Comparison of ENCODE assay signal across 17 cellular contexts in the genomic region with DNA sequence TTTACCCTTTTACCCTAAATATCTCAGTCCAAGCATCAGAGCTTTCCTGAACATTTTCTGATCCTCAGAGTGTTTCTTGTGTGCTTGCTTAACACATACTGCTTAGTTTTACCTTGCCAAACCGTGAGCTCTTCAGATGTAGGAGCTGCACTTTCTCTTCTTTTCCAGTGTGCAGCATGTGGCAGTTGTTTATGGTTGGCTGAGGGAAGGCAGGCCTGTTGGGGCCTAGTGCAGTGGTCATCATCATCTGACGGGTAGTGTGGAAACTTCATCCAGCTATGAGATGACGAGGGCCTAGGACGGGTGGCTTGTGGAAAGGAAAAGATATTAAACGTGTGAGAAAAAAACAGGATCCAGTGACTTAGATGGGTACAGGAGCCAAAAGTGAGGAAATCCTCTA. TPM values are rescaled to one million over a fixed set of nuclear protein-coding genes. Genes with fewer than 3 reads are reported as not detected.
DNase-seq lines count a peak whose midpoint lies in the region; ATAC-seq, FAIRE-seq and TF ChIP-seq lines count a peak whose summit lies in the region.
"Had no signal": no experiment of that assay in that cellular context is flagged by ENCODE, and none has a peak within 500 bp of the region (broad histone marks: within the 10 kb centered on the region; RNA-seq: fewer than 3 reads in every experiment).

No MANE protein-coding gene starts in this region.

- H3K4me1 Mint-ChIP-seq in activated T-cell treated with anti-CD3 and anti-CD28 coated beads, Interleukin-2, amount 50 U/mL, for 24 hours (ENCODE audit: low read depth), result peaks cover 5% of the 10 kb centered on the region
- peaks cover 4% of the 10 kb centered on the region for H3K4me1 Mint-ChIP-seq in activated naive CD8-positive, alpha-beta T cell treated with anti-CD3 and anti-CD28 coated beads, Interleukin-2, amount 10 ng/mL, durations not matched to agents 7 days and 5 days

- H3K9ac ChIP-seq in rectal smooth muscle tissue (ENCODE audit: low read length), result no peak overlapping the region
- H3K9ac ChIP-seq: BLaER1 treated with 17β-estradiol and CSF1 and Interleukin-3, amounts not matched to agents 10 nM and 100 nM had no signal

- H3K36me3 ChIP-seq in rectal smooth muscle tissue (ENCODE audit: control insufficient read depth, insufficient read depth, low read length), result peaks cover 2% of the 10 kb centered on the region

- H3K27me3 ChIP-seq in rectal smooth muscle tissue (ENCODE audit: control insufficient read depth, insufficient read depth, low read length), result no peaks in the 10 kb centered on the region

- peaks cover 65% of the 10 kb centered on the region for H3K36me3 Mint-ChIP-seq in activated T-cell treated with anti-CD3 and anti-CD28 coated beads, Interleukin-2, amount 50 U/mL, for 24 hours (ENCODE audit: low read depth)
- H3K36me3 Mint-ChIP-seq in activated naive CD8-positive, alpha-beta T cell treated with anti-CD3 and anti-CD28 coated beads, Interleukin-2, amount 10 ng/mL, durations not matched to agents 7 days and 5 days, result peaks cover 13% of the 10 kb centered on the region

- peak overlapping the region; percentile 59 for H3K27ac ChIP-seq in rectal smooth muscle tissue (ENCODE audit: low read depth, low read length)
- H3K27ac ChIP-seq: BLaER1 treated with 17β-estradiol and CSF1 and Interleukin-3, amounts not matched to agents 10 nM and 100 nM had no signal

- CTCF ChIA-PET in HEK293T (lab: Yijun Ruan, JAX), result interaction anchor here (1.9 kb wide), 1 partner anchor 21 kb away, joined by 6 read pairs; the partner anchor contains the start of gene VBP1

- POLR2A ChIA-PET in activated naive CD8-positive, alpha-beta T cell treated with anti-CD3 and anti-CD28 coated beads, Interleukin-2, amount 10 ng/mL, durations not matched to agents 7 days and 5 days (lab: Charles Lee), result no interaction called here
- POLR2A ChIA-PET in HEK293T (lab: Yijun Ruan, JAX), result interaction anchor here (2.0 kb wide), 1 partner anchor 23 kb away, joined by 6 read pairs; no protein-coding TSS in a partner anchor

- H3K27ac Mint-ChIP-seq in activated T-cell treated with anti-CD3 and anti-CD28 coated beads, Interleukin-2, amount 50 U/mL, for 24 hours, result peak overlapping the region; percentile 19
- H3K27ac Mint-ChIP-seq in activated naive CD8-positive, alpha-beta T cell treated with anti-CD3 and anti-CD28 coated beads, Interleukin-2, amount 10 ng/mL, durations not matched to agents 7 days and 5 days, result peak overlapping the region; percentile 14
- H3K27ac Mint-ChIP-seq: GM23338 had no signal

- no peak overlapping the region for H3K4me3 Mint-ChIP-seq in activated T-cell treated with anti-CD3 and anti-CD28 coated beads, Interleukin-2, amount 50 U/mL, for 24 hours
- no peak overlapping the region for H3K4me3 Mint-ChIP-seq in activated naive CD8-positive, alpha-beta T cell treated with anti-CD3 and anti-CD28 coated beads, Interleukin-2, amount 10 ng/mL, durations not matched to agents 7 days and 5 days
- H3K4me3 Mint-ChIP-seq: CD4-positive, CD25-positive, alpha-beta regulatory T cell; GM23338 had no signal

- no peak for ATAC-seq in activated naive CD8-positive, alpha-beta T cell treated with anti-CD3 and anti-CD28 coated beads, Interleukin-2, amount 10 ng/mL, durations not matched to agents 7 days and 5 days (ENCODE audit: low read depth)
- ATAC-seq: GM12878, GM23338 had no signal

- no peaks in the 10 kb centered on the region for H3K4me1 ChIP-seq in rectal smooth muscle tissue (ENCODE audit: control insufficient read depth, insufficient read depth, low read length)

- no peaks in the 10 kb centered on the region for H3K27me3 Mint-ChIP-seq in activated T-cell treated with anti-CD3 and anti-CD28 coated beads, Interleukin-2, amount 50 U/mL, for 24 hours
- no peaks in the 10 kb centered on the region for H3K27me3 Mint-ChIP-seq in activated naive CD8-positive, alpha-beta T cell treated with anti-CD3 and anti-CD28 coated beads, Interleukin-2, amount 10 ng/mL, durations not matched to agents 7 days and 5 days
- H3K27me3 Mint-ChIP-seq: CD4-positive, CD25-positive, alpha-beta regulatory T cell had no signal

- no peak for DNase-seq in activated T-cell treated with anti-CD3 and anti-CD28 coated beads, Interleukin-2, amount 50 U/mL, for 24 hours
- no peak for DNase-seq in activated T-cell treated with anti-CD3 and anti-CD28 coated beads, Interleukin-2, amount 50 U/mL, for 48 hours
- DNase-seq in GM18507 (ENCODE audit: extremely low spot score, insufficient read length, low read depth) (no peak), HT-29 (ENCODE audit: low spot score) (no peak), HEK293T (ENCODE audit: extremely low spot score) (no peak)
- DNase-seq in activated naive CD8-positive, alpha-beta T cell treated with anti-CD3 and anti-CD28 coated beads, Interleukin-2, amount 10 ng/mL, durations not matched to agents 7 days and 5 days, result no peak
- no peak for DNase-seq in stimulated activated naive CD4-positive, alpha-beta T cell treated with Interleukin-2 at 50 U/mL for 16 hours (lab: John Stamatoyannopoulos, UW)
- DNase-seq: ACHN; Calu3; CD4-positive, CD25-positive, alpha-beta regulatory T cell; DMS 273 treated with DMSO at 0.1 percent for 48 hours; DMS79; H7 had no signal

- H3K4me3 ChIP-seq in rectal smooth muscle tissue (ENCODE audit: low read length), result no peak overlapping the region
- H3K4me3 ChIP-seq: BLaER1 treated with 17β-estradiol and CSF1 and Interleukin-3, amounts not matched to agents 10 nM and 100 nM; GM12878; GM23338 had no signal

- peak; percentile 50 for FAIRE-seq in GM18507 (lab: Jason Lieb, UNC)
- FAIRE-seq: GM12878 had no signal

- no peaks in the 10 kb centered on the region for H3K9me3 Mint-ChIP-seq in activated T-cell treated with anti-CD3 and anti-CD28 coated beads, Interleukin-2, amount 50 U/mL, for 24 hours
- H3K9me3 Mint-ChIP-seq in activated naive CD8-positive, alpha-beta T cell treated with anti-CD3 and anti-CD28 coated beads, Interleukin-2, amount 10 ng/mL, durations not matched to agents 7 days and 5 days, result no peaks in the 10 kb centered on the region
- H3K9me3 Mint-ChIP-seq: CD4-positive, CD25-positive, alpha-beta regulatory T cell; GM23338 had no signal

TF ChIP-seq in HEK293T, 16 proteins besides CTCF, POLR2A, EP300 and RAD21:
- TF ChIP-seq FOXK2 (IDR thresholded peaks at IDR 0.05), result no peak
TF ChIP-seq in HEK293T: peak in this region for 0.

RNA-seq across cellular contexts. Expression of gene VBP1, which starts 21.5 kb away (rescaled TPM):
- 10 to 100 TPM; 44.7 to 49.2 TPM for total RNA-seq in activated naive CD8-positive, alpha-beta T cell treated with anti-CD3 and anti-CD28 coated beads, Interleukin-2, amount 10 ng/mL, durations not matched to agents 7 days and 5 days
- 45.3 and 48.4 TPM in 2 replicates for total RNA-seq in HT-29 (2014; rRNA removed; shearing (Covaris generic))

RNA-seq across cellular contexts. Expression of gene RAB39B, which starts 26.6 kb away (rescaled TPM):
- 1 to 10 TPM; 9.4 to 9.8 TPM for total RNA-seq in activated naive CD8-positive, alpha-beta T cell treated with anti-CD3 and anti-CD28 coated beads, Interleukin-2, amount 10 ng/mL, durations not matched to agents 7 days and 5 days
- not detected in 2 replicates for total RNA-seq in HT-29 (2014; rRNA removed; shearing (Covaris generic))

Comparison
In these comparisons a context has a peak if more than half of its experiments do, and no peak if none do; other contexts are left out.
1. RNA of gene RAB39B, which starts 26.6 kb away (total RNA-seq): 9.4 to 9.8 TPM in activated naive CD8-positive, alpha-beta T cell treated with anti-CD3 and anti-CD28 coated beads, Interleukin-2, amount 10 ng/mL, durations not matched to agents 7 days and 5 days; not detected in HT-29; every median in the first group is over 10 times any median in the second.